Comparison of ENCODE assay signal across 8 cellular contexts in the genomic region with DNA sequence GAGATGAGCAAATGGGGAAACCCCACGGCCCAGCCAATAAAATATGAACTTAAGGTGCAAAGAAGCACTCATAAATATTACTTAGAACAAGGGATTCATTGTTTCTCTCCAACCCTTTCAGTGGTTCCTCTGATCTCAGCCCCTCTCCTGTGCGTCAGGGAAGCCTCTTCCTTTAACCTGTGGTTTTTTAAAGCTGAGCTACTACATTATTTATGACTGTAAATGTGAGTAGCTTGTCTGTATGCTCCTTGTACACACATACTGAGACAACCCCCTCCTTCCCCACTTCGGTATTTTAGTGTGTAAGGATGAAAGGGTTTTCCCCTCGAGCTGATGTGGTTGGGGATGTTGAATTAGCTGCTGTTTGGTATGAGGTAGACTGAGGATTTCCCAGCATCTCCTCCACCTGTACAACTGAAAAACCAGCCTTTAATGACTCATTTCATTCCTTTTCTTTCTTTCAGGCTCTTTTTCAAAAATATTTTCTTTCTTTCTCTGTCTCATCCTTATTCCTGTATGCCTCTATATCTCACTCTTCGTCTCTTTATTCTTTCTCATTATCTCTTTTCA. TPM values are rescaled to one million over a fixed set of nuclear protein-coding genes. Genes with fewer than 3 reads are reported as not detected.
A peak's percentile ranks its signal among the peaks of the same experiment; 100 is the strongest.
DNase-seq lines count a peak whose midpoint lies in the region; ATAC-seq, FAIRE-seq and TF ChIP-seq lines count a peak whose summit lies in the region.

No MANE protein-coding gene starts in this region.

- no peaks in the 10 kb centered on the region for H3K27me3 Mint-ChIP-seq in activated CD8-positive, alpha-beta memory T cell treated with anti-CD3 and anti-CD28 coated beads, Interleukin-2, amount 10 ng/mL, durations not matched to agents 7 days and 5 days

- ATAC-seq in GM18868 (IDR thresholded peaks at IDR 0.05; ENCODE audit: unreplicated experiment) = peak; percentile 98
- no peak for ATAC-seq in activated CD8-positive, alpha-beta memory T cell treated with anti-CD3 and anti-CD28 coated beads, Interleukin-2, amount 10 ng/mL, durations not matched to agents 7 days and 5 days

- CTCF ChIA-PET in activated CD8-positive, alpha-beta memory T cell treated with anti-CD3 and anti-CD28 coated beads, Interleukin-2, amount 10 ng/mL, durations not matched to agents 7 days and 5 days (lab: Charles Lee) = no interaction called here

- H3K36me3 Mint-ChIP-seq in activated CD8-positive, alpha-beta memory T cell treated with anti-CD3 and anti-CD28 coated beads, Interleukin-2, amount 10 ng/mL, durations not matched to agents 7 days and 5 days = no peaks in the 10 kb centered on the region

- no peaks in the 10 kb centered on the region for H3K9me3 ChIP-seq in effector memory CD4-positive, alpha-beta T cell (ENCODE audit: control insufficient read depth, low read length)

- H3K36me3 ChIP-seq in effector memory CD4-positive, alpha-beta T cell (ENCODE audit: control insufficient read depth, insufficient read depth, low read length) = no peaks in the 10 kb centered on the region

- DNase-seq in H54 (ENCODE audit: insufficient read length, low spot score) (peak; percentile 31), NCI-H187 (lab: John Stamatoyannopoulos, UW) (peak; percentile 72 to 83), islet precursor cell (peak; percentile 90), HPDE6-E6E7 (ENCODE audit: extremely low spot score) (no peak)
- no peak for DNase-seq in activated CD8-positive, alpha-beta memory T cell treated with anti-CD3 and anti-CD28 coated beads, Interleukin-2, amount 10 ng/mL, durations not matched to agents 7 days and 5 days
- DNase-seq in effector memory CD4-positive, alpha-beta T cell = no peak
- no peak for DNase-seq in activated effector memory CD4-positive, alpha-beta T cell treated with anti-CD3 and anti-CD28 coated beads, Interleukin-2, amount 50 U/mL, for 16 hours

- no peaks in the 10 kb centered on the region for H3K4me1 Mint-ChIP-seq in activated CD8-positive, alpha-beta memory T cell treated with anti-CD3 and anti-CD28 coated beads, Interleukin-2, amount 10 ng/mL, durations not matched to agents 7 days and 5 days

- no peak overlapping the region for H3K4me3 Mint-ChIP-seq in activated CD8-positive, alpha-beta memory T cell treated with anti-CD3 and anti-CD28 coated beads, Interleukin-2, amount 10 ng/mL, durations not matched to agents 7 days and 5 days

- peak; percentile 100 for FAIRE-seq in H54 (lab: Jason Lieb, UNC)

- H3K27ac ChIP-seq in effector memory CD4-positive, alpha-beta T cell (ENCODE audit: insufficient read depth, low read length, poor library complexity, severe bottlenecking) = no peak overlapping the region

- no peaks in the 10 kb centered on the region for H3K4me1 ChIP-seq in effector memory CD4-positive, alpha-beta T cell (ENCODE audit: control insufficient read depth, insufficient read depth, low read length, poor library complexity, severe bottlenecking)

- no peak overlapping the region for H3K27ac Mint-ChIP-seq in activated CD8-positive, alpha-beta memory T cell treated with anti-CD3 and anti-CD28 coated beads, Interleukin-2, amount 10 ng/mL, durations not matched to agents 7 days and 5 days

- TF ChIP-seq POLR2A in H54 (IDR thresholded peaks at IDR 0.05; ENCODE audit: low read depth, low read length) = no peak

- no peak overlapping the region for H3K4me3 ChIP-seq in effector memory CD4-positive, alpha-beta T cell (ENCODE audit: insufficient read depth, low read depth, low read length, poor library complexity, severe bottlenecking)

- H3K9me3 Mint-ChIP-seq in activated CD8-positive, alpha-beta memory T cell treated with anti-CD3 and anti-CD28 coated beads, Interleukin-2, amount 10 ng/mL, durations not matched to agents 7 days and 5 days (ENCODE audit: low read depth) = no peaks in the 10 kb centered on the region

- no peaks in the 10 kb centered on the region for H3K27me3 ChIP-seq in effector memory CD4-positive, alpha-beta T cell (replicated peaks; ENCODE audit: control insufficient read depth, insufficient read depth, low read length, poor library complexity, severe bottlenecking)

RNA-seq across cellular contexts. Expression of a gene that starts 6.4 kb away (rescaled TPM):
- not detected for total RNA-seq in activated CD8-positive, alpha-beta memory T cell treated with anti-CD3 and anti-CD28 coated beads, Interleukin-2, amount 10 ng/mL, durations not matched to agents 7 days and 5 days

Comparison
In these comparisons a context has a peak if more than half of its experiments do, and no peak if none do; other contexts are left out.
1. DNase-seq: peak in H54 (single experiment), NCI-H187 (2 of 2) and islet precursor cell (single experiment); none in activated CD8-positive, alpha-beta memory T cell treated with anti-CD3 and anti-CD28 coated beads, Interleukin-2, amount 10 ng/mL, durations not matched to agents 7 days and 5 days (single experiment), effector memory CD4-positive, alpha-beta T cell (0 of 3), HPDE6-E6E7 (single experiment) and activated effector memory CD4-positive, alpha-beta T cell treated with anti-CD3 and anti-CD28 coated beads, Interleukin-2, amount 50 U/mL, for 16 hours (single experiment).